2 cellular contexts compared by ENCODE assay signal in the genomic region with DNA sequence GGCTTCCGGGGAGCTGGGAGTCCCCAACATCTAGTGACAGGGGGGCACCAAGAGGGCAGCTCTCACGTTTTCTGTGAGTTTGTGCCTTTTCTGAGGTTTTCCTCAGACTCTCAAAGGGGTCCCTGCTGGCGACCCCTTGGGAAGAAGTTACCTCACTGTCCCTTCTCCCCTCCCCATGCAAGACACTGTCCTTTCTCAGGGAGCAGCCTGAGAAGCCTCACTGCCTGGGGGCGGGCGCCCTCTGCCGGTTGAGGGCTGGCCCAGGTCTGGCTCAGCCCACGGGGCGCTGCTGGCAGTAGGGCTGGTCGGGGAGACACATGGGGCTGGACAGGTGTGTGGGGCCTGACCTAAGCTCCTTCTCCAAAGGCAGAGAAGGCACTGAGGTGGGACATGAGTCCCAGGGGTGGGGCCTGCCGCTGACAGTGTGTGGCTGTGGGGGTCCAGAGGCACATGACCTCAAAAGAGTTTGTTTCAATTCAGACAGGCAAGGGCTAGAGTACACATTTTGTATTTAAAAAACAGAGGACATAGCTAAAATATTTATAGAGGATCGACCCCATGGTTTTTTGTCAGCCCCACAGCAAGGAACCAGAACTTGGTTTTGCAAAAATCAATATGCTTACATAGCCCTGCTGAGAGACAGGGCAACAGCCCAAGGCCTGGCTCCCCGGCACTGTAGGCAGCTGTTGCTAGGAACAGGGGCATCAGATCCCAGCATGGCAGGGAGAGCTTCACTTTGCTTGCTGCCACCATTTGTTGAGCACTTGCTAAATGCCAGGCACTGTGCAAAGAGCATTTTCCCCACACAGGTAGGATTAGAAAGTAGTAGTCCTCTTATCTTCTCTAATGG.
TF ChIP-seq lines count a peak whose summit lies in the region.

No MANE protein-coding gene starts in this region.

TF ChIP-seq in HEK293, 187 proteins besides CTCF, POLR2A, EP300 and RAD21 (continued from another document and continues in another):
- TF ChIP-seq ZEB2 (tag by site-specific recombination; IDR thresholded peaks at IDR 0.05) (no peak), ZNF610 (tag by site-specific recombination; IDR thresholded peaks at IDR 0.05; ENCODE audit: borderline replicate concordance) (no peak), ZNF473 (tag by site-specific recombination; IDR thresholded peaks at IDR 0.05) (no peak), HOXC10 (CRISPR knock-in tag; IDR thresholded peaks at IDR 0.05) (no peak), ZNF785 (tag by site-specific recombination; IDR thresholded peaks at IDR 0.05) (no peak), ZNF274 (IDR thresholded peaks at IDR 0.05; ENCODE audit: low read length) (no peak), ZNF274 (tag by site-specific recombination; IDR thresholded peaks at IDR 0.05; ENCODE audit: borderline replicate concordance) (no peak), ZIC2 (tag by site-specific recombination; IDR thresholded peaks at IDR 0.05) (0 out of 2 replicates have a peak, but pooled peaks have one; percentile 62), ZNF292 (tag by site-specific recombination; IDR thresholded peaks at IDR 0.05; ENCODE audit: borderline replicate concordance, low read depth) (no peak), ZBTB8A (tag by site-specific recombination; IDR thresholded peaks at IDR 0.05) (0 out of 2 replicates have a peak, but pooled peaks have one; percentile 41), ZNF335 (tag by site-specific recombination; conservative IDR thresholded peaks at IDR 0.05) (peak; percentile 48), ZBTB20 (tag by site-specific recombination; IDR thresholded peaks at IDR 0.05) (no peak), ZNF2 (tag by site-specific recombination; IDR thresholded peaks at IDR 0.05) (0 out of 2 replicates have a peak, but pooled peaks have one; percentile 35), SETDB1 (IDR thresholded peaks at IDR 0.05; ENCODE audit: insufficient read length, low read length) (no peak), SP7 (tag by site-specific recombination; IDR thresholded peaks at IDR 0.05) (no peak), ZSCAN30 (tag by site-specific recombination; IDR thresholded peaks at IDR 0.05) (peak; percentile 61; the same call in 1 of the 2 replicates)
- TF ChIP-seq, protein P1, sequence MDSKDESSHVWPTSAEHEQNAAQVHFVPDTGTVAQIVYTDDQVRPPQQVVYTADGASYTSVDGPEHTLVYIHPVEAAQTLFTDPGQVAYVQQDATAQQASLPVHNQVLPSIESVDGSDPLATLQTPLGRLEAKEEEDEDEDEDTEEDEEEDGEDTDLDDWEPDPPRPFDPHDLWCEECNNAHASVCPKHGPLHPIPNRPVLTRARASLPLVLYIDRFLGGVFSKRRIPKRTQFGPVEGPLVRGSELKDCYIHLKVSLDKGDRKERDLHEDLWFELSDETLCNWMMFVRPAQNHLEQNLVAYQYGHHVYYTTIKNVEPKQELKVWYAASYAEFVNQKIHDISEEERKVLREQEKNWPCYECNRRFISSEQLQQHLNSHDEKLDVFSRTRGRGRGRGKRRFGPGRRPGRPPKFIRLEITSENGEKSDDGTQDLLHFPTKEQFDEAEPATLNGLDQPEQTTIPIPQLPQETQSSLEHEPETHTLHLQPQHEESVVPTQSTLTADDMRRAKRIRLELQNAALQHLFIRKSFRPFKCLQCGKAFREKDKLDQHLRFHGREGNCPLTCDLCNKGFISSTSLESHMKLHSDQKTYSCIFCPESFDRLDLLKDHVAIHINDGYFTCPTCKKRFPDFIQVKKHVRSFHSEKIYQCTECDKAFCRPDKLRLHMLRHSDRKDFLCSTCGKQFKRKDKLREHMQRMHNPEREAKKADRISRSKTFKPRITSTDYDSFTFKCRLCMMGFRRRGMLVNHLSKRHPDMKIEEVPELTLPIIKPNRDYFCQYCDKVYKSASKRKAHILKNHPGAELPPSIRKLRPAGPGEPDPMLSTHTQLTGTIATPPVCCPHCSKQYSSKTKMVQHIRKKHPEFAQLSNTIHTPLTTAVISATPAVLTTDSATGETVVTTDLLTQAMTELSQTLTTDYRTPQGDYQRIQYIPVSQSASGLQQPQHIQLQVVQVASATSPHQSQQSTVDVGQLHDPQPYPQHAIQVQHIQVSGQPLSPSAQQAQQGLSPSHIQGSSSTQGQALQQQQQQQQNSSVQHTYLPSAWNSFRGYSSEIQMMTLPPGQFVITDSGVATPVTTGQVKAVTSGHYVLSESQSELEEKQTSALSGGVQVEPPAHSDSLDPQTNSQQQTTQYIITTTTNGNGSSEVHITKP (tag by site-specific recombination; IDR thresholded peaks at IDR 0.05) = peak; percentile 54; the same call in 1 of the 2 replicates
- TF ChIP-seq, protein P2, sequence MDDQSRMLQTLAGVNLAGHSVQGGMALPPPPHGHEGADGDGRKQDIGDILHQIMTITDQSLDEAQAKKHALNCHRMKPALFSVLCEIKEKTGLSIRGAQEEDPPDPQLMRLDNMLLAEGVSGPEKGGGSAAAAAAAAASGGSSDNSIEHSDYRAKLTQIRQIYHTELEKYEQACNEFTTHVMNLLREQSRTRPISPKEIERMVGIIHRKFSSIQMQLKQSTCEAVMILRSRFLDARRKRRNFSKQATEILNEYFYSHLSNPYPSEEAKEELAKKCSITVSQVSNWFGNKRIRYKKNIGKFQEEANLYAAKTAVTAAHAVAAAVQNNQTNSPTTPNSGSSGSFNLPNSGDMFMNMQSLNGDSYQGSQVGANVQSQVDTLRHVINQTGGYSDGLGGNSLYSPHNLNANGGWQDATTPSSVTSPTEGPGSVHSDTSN (CRISPR knock-in tag; IDR thresholded peaks at IDR 0.05) = 0 out of 2 replicates have a peak, but pooled peaks have one; percentile 36
- TF ChIP-seq, protein P3, sequence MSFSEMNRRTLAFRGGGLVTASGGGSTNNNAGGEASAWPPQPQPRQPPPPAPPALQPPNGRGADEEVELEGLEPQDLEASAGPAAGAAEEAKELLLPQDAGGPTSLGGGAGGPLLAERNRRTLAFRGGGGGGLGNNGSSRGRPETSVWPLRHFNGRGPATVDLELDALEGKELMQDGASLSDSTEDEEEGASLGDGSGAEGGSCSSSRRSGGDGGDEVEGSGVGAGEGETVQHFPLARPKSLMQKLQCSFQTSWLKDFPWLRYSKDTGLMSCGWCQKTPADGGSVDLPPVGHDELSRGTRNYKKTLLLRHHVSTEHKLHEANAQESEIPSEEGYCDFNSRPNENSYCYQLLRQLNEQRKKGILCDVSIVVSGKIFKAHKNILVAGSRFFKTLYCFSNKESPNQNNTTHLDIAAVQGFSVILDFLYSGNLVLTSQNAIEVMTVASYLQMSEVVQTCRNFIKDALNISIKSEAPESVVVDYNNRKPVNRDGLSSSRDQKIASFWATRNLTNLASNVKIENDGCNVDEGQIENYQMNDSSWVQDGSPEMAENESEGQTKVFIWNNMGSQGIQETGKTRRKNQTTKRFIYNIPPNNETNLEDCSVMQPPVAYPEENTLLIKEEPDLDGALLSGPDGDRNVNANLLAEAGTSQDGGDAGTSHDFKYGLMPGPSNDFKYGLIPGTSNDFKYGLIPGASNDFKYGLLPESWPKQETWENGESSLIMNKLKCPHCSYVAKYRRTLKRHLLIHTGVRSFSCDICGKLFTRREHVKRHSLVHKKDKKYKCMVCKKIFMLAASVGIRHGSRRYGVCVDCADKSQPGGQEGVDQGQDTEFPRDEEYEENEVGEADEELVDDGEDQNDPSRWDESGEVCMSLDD (tag by site-specific recombination; IDR thresholded peaks at IDR 0.05) = peak; percentile 77; the same call in 1 of the 2 replicates
- TF ChIP-seq, protein P4, sequence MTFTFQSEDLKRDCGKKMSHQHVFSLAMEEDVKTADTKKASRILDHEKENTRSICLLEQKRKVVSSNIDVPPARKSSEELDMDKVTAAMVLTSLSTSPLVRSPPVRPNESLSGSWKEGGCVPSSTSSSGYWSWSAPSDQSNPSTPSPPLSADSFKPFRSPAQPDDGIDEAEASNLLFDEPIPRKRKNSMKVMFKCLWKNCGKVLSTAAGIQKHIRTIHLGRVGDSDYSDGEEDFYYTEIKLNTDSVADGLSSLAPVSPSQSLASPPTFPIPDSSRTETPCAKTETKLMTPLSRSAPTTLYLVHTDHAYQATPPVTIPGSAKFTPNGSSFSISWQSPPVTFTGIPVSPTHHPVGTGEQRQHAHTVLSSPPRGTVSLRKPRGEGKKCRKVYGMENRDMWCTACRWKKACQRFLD (tag by site-specific recombination; IDR thresholded peaks at IDR 0.05) = no peak

TF ChIP-seq in liver, 16 proteins besides CTCF, POLR2A, EP300 and RAD21 (continued from another document):
- TF ChIP-seq, protein P5, sequence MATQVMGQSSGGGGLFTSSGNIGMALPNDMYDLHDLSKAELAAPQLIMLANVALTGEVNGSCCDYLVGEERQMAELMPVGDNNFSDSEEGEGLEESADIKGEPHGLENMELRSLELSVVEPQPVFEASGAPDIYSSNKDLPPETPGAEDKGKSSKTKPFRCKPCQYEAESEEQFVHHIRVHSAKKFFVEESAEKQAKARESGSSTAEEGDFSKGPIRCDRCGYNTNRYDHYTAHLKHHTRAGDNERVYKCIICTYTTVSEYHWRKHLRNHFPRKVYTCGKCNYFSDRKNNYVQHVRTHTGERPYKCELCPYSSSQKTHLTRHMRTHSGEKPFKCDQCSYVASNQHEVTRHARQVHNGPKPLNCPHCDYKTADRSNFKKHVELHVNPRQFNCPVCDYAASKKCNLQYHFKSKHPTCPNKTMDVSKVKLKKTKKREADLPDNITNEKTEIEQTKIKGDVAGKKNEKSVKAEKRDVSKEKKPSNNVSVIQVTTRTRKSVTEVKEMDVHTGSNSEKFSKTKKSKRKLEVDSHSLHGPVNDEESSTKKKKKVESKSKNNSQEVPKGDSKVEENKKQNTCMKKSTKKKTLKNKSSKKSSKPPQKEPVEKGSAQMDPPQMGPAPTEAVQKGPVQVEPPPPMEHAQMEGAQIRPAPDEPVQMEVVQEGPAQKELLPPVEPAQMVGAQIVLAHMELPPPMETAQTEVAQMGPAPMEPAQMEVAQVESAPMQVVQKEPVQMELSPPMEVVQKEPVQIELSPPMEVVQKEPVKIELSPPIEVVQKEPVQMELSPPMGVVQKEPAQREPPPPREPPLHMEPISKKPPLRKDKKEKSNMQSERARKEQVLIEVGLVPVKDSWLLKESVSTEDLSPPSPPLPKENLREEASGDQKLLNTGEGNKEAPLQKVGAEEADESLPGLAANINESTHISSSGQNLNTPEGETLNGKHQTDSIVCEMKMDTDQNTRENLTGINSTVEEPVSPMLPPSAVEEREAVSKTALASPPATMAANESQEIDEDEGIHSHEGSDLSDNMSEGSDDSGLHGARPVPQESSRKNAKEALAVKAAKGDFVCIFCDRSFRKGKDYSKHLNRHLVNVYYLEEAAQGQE (IDR thresholded peaks at IDR 0.05) = no peak
- TF ChIP-seq NR2F2 (IDR thresholded peaks at IDR 0.05) (no peak), EGR1 (IDR thresholded peaks at IDR 0.05; ENCODE audit: low read depth in 2 of 2) (no peak), JUND (IDR thresholded peaks at IDR 0.05) (no peak)
